24 cellular contexts compared by ENCODE assay signal in the genomic region with DNA sequence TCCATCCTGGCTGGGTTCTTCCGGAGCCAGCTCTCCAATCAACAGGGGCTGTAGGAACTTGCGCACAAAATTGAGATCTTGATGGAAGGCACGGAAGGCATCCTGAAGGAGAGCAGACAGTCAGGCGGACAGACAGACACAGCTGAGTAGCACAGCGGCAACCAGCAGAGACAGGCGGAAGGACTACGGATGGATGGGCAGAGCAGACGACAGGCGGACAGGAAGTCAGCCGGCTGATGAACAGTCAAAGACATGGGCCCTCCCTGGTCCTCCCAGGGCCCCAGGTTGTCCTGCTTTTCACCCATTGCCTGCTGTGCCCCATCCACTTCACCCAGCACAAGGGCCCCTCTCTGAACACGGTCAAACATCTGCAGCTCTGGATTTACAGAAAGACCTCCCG. TPM values are rescaled to one million over a fixed set of nuclear protein-coding genes. Genes with fewer than 3 reads are reported as not detected.
DNase-seq lines count a peak whose midpoint lies in the region; FAIRE-seq and TF ChIP-seq lines count a peak whose summit lies in the region.
"Had no signal": no experiment of that assay in that cellular context is flagged by ENCODE, and none has a peak within 500 bp of the region (broad histone marks: within the 10 kb centered on the region; RNA-seq: fewer than 3 reads in every experiment).

No MANE protein-coding gene starts in this region.

- H3K27me3 ChIP-seq in BLaER1 = no peaks in the 10 kb centered on the region
- no peaks in the 10 kb centered on the region for H3K27me3 ChIP-seq in Peyer's patch
- H3K27me3 ChIP-seq in mesendoderm (ENCODE audit: insufficient read depth, low read length, poor library complexity) = no peaks in the 10 kb centered on the region
- H3K27me3 ChIP-seq: body of pancreas, colonic mucosa, transverse colon had no signal

- H3K4me3 ChIP-seq in BLaER1 = peak overlapping the region; percentile 69
- peak overlapping the region in 2 of 4 donors; percentile 5 to 16 for H3K4me3 ChIP-seq in Peyer's patch
- H3K4me3 ChIP-seq in mesendoderm (ENCODE audit: low read length) = no peak overlapping the region
- H3K4me3 ChIP-seq: A549, body of pancreas, colonic mucosa, transverse colon had no signal

- H3K79me2 ChIP-seq in mesendoderm (ENCODE audit: control insufficient read depth, insufficient read depth, low read length) = no peaks in the 10 kb centered on the region

- no peak overlapping the region for H3K4me3 Mint-ChIP-seq in immature natural killer cell
- no peak overlapping the region for H3K4me3 Mint-ChIP-seq in activated CD4-positive, alpha-beta memory T cell treated with anti-CD3 and anti-CD28 coated beads, Interleukin-2, amount 10 ng/mL, durations not matched to agents 7 days and 5 days
- H3K4me3 Mint-ChIP-seq: mesothelial cell of epicardium, neural crest cell had no signal

- no peaks in the 10 kb centered on the region for H3K9me3 Mint-ChIP-seq in immature natural killer cell
- H3K9me3 Mint-ChIP-seq in activated CD4-positive, alpha-beta memory T cell treated with anti-CD3 and anti-CD28 coated beads, Interleukin-2, amount 10 ng/mL, durations not matched to agents 7 days and 5 days = no peaks in the 10 kb centered on the region
- H3K9me3 Mint-ChIP-seq: mesothelial cell of epicardium, neural crest cell had no signal

- H3K4me1 ChIP-seq in BLaER1 (peaks cover 65% of the 10 kb centered on the region), Peyer's patch (peaks cover 0 to 9% (median 4%) of the 10 kb centered on the region in 4 donors), mesendoderm (ENCODE audit: control insufficient read depth, low read depth, low read length) (peaks cover 6% of the 10 kb centered on the region)
- H3K4me1 ChIP-seq: body of pancreas, colonic mucosa, transverse colon had no signal

- no peak overlapping the region for H2BK120ac ChIP-seq in mesendoderm (ENCODE audit: low read depth, low read length)

- FAIRE-seq in GM19239 (lab: Jason Lieb, UNC) (peak; percentile 74), H54 (lab: Jason Lieb, UNC) (no peak)
- FAIRE-seq: A549 had no signal

- DNase-seq in GM19239 (ENCODE audit: insufficient read length, low spot score) = no peak
- DNase-seq in Peyer's patch = peak in 2 of 3 donors; percentile 56
- no peak for DNase-seq in mesendoderm
- no peak for DNase-seq in immature natural killer cell
- no peak for DNase-seq in NCI-H82 treated with DMSO at 0.1 percent for 48 hours (lab: John Stamatoyannopoulos, UW; ENCODE audit: unreplicated experiment)
- DNase-seq in H54 (ENCODE audit: insufficient read length, low spot score) = no peak
- DNase-seq in activated CD4-positive, alpha-beta memory T cell treated with anti-CD3 and anti-CD28 coated beads, Interleukin-2, amount 10 ng/mL, durations not matched to agents 7 days and 5 days = no peak
- DNase-seq: activated CD4-positive, alpha-beta T cell treated with anti-CD3 and anti-CD28 coated beads, Interleukin-2, amount 50 U/mL, for 48 hours; activated naive CD4-positive, alpha-beta T cell treated with anti-CD3 and anti-CD28 coated beads, Interleukin-2, amount 50 U/mL, for 16 hours; activated T-cell treated with anti-CD3 and anti-CD28 coated beads, Interleukin-2, amount 50 U/mL, for 1 hour; body of pancreas; colonic mucosa; DMS 273 treated with DMSO at 0.1 percent for 48 hours; foreskin fibroblast; GF-D8; NCI-H1436; NCI-H2227 treated with DMSO at 0.1 percent for 48 hours; T-helper 1 cell; transverse colon had no signal

- CTCF ChIA-PET in activated CD4-positive, alpha-beta memory T cell treated with anti-CD3 and anti-CD28 coated beads, Interleukin-2, amount 10 ng/mL, durations not matched to agents 7 days and 5 days (lab: Charles Lee) = no interaction called here

- H3K27ac ChIP-seq in BLaER1 (peak overlapping the region; percentile 86), Peyer's patch (peak overlapping the region in 1 of 4 donors; percentile 70), mesendoderm (ENCODE audit: low read depth, low read length) (no peak overlapping the region)
- H3K27ac ChIP-seq: body of pancreas, C4-2B, colonic mucosa, transverse colon had no signal

- TF ChIP-seq CTCF in Peyer's patch (IDR thresholded peaks at IDR 0.05) = no peak

- H3K9me3 ChIP-seq in BLaER1 (no peaks in the 10 kb centered on the region), Peyer's patch (no peaks in the 10 kb centered on the region)
- H3K9me3 ChIP-seq: A549, body of pancreas, colonic mucosa, transverse colon had no signal

- H3K4ac ChIP-seq in mesendoderm (ENCODE audit: low read depth, low read length) = no peak overlapping the region

- no peaks in the 10 kb centered on the region for H4K20me1 ChIP-seq in BLaER1

- no peaks in the 10 kb centered on the region for H3K36me3 Mint-ChIP-seq in immature natural killer cell
- H3K36me3 Mint-ChIP-seq in activated CD4-positive, alpha-beta memory T cell treated with anti-CD3 and anti-CD28 coated beads, Interleukin-2, amount 10 ng/mL, durations not matched to agents 7 days and 5 days (ENCODE audit: low read depth) = no peaks in the 10 kb centered on the region
- H3K36me3 Mint-ChIP-seq: mesothelial cell of epicardium had no signal

- H4K8ac ChIP-seq in mesendoderm (ENCODE audit: low read depth, low read length) = no peak overlapping the region

- H3K27ac Mint-ChIP-seq in immature natural killer cell = no peak overlapping the region
- H3K27ac Mint-ChIP-seq in activated CD4-positive, alpha-beta memory T cell treated with anti-CD3 and anti-CD28 coated beads, Interleukin-2, amount 10 ng/mL, durations not matched to agents 7 days and 5 days = no peak overlapping the region
- H3K27ac Mint-ChIP-seq: mesothelial cell of epicardium had no signal

- no peak overlapping the region for H4K5ac ChIP-seq in mesendoderm (ENCODE audit: low read length)

- H2AK5ac ChIP-seq in mesendoderm (ENCODE audit: low read length) = peak overlapping the region; percentile 86

- POLR2A ChIA-PET in activated CD4-positive, alpha-beta memory T cell treated with anti-CD3 and anti-CD28 coated beads, Interleukin-2, amount 10 ng/mL, durations not matched to agents 7 days and 5 days (lab: Charles Lee) = no interaction called here

- peak overlapping the region; percentile 35 for H2BK5ac ChIP-seq in mesendoderm (ENCODE audit: low read length)

- H3K4me2 ChIP-seq in BLaER1 (peak overlapping the region; percentile 97), mesendoderm (ENCODE audit: low read length) (no peak overlapping the region)
- H3K4me2 ChIP-seq: A549 had no signal

- H3K9ac ChIP-seq in BLaER1 (peak overlapping the region; percentile 79), mesendoderm (ENCODE audit: low read length) (peak overlapping the region; percentile 16)

- peaks cover 0 to 2% (median 0%) of the 10 kb centered on the region in 3 donors for H3K27me3 Mint-ChIP-seq in immature natural killer cell (ENCODE audit: low read depth in 3 of 3)
- no peaks in the 10 kb centered on the region for H3K27me3 Mint-ChIP-seq in activated CD4-positive, alpha-beta memory T cell treated with anti-CD3 and anti-CD28 coated beads, Interleukin-2, amount 10 ng/mL, durations not matched to agents 7 days and 5 days

- H3K4me1 Mint-ChIP-seq in immature natural killer cell = peaks cover 4 to 6% of the 10 kb centered on the region in 2 donors
- no peaks in the 10 kb centered on the region for H3K4me1 Mint-ChIP-seq in activated CD4-positive, alpha-beta memory T cell treated with anti-CD3 and anti-CD28 coated beads, Interleukin-2, amount 10 ng/mL, durations not matched to agents 7 days and 5 days
- H3K4me1 Mint-ChIP-seq: mesothelial cell of epicardium had no signal

- no peaks in the 10 kb centered on the region for H3K79me1 ChIP-seq in mesendoderm (ENCODE audit: low read length)

- TF ChIP-seq POLR2A in Peyer's patch (IDR thresholded peaks at IDR 0.05) (no peak), H54 (IDR thresholded peaks at IDR 0.05; ENCODE audit: low read depth, low read length) (no peak)

- peaks cover 30% of the 10 kb centered on the region for H3K36me3 ChIP-seq in BLaER1
- H3K36me3 ChIP-seq in Peyer's patch = no peaks in the 10 kb centered on the region
- no peaks in the 10 kb centered on the region for H3K36me3 ChIP-seq in mesendoderm (ENCODE audit: control insufficient read depth, insufficient read depth, low read length)
- H3K36me3 ChIP-seq: colonic mucosa, transverse colon had no signal

- no peak overlapping the region for H2BK15ac ChIP-seq in mesendoderm (replicated peaks; ENCODE audit: low read depth)

- WGBS in mesendoderm (ENCODE audit: extremely low coverage, insufficient coverage, low lambda C conversion rate) = no CpG with 5 or more reads among the region's 12 CpGs

- H3K18ac ChIP-seq in mesendoderm (ENCODE audit: low read length) = no peak overlapping the region

- H3K56ac ChIP-seq in mesendoderm (ENCODE audit: low read length) = peak overlapping the region; percentile 75

- no peak overlapping the region for H3K23ac ChIP-seq in mesendoderm (ENCODE audit: low read length)

RNA-seq across cellular contexts. Expression of gene FADS3, which starts 11.3 kb away (rescaled TPM):
- total RNA-seq in Peyer's patch = 10 to 100 TPM in 3 of 4 donors, 1 to 10 TPM in 1; 9.5 to 76.7 (median 18.4) TPM
- polyA plus RNA-seq in mesendoderm (2013, experiment 1 of 2) = 14.4 TPM
- 13.9 TPM for polyA plus RNA-seq in mesendoderm (2013, experiment 2 of 2)
- polyA plus RNA-seq in immature natural killer cell = 1 to 10 TPM; 3.2 to 6.2 (median 3.9) TPM
- total RNA-seq in activated CD4-positive, alpha-beta memory T cell treated with anti-CD3 and anti-CD28 coated beads, Interleukin-2, amount 10 ng/mL, durations not matched to agents 7 days and 5 days = 1 to 10 TPM; 5.2 to 5.4 TPM

RNA-seq across cellular contexts. Expression of gene RAB3IL1, which starts 37.3 kb away (rescaled TPM):
- 10 to 100 TPM in 1 of 4 donors, 1 to 10 TPM in 3; 1.1 to 28.1 (median 5.7) TPM for total RNA-seq in Peyer's patch
- polyA plus RNA-seq in mesendoderm (2013, experiment 1 of 2) = 1.4 TPM
- polyA plus RNA-seq in mesendoderm (2013, experiment 2 of 2) = 2.3 TPM
- not detected for polyA plus RNA-seq in immature natural killer cell
- total RNA-seq in activated CD4-positive, alpha-beta memory T cell treated with anti-CD3 and anti-CD28 coated beads, Interleukin-2, amount 10 ng/mL, durations not matched to agents 7 days and 5 days = not detected

RNA-seq across cellular contexts. Expression of gene FADS2, which starts 52.0 kb away (rescaled TPM):
- total RNA-seq in Peyer's patch = 10 to 100 TPM in 2 of 4 donors, 1 to 10 TPM in 2; 1.6 to 30.7 (median 12.0) TPM
- 493 TPM for polyA plus RNA-seq in mesendoderm (2013, experiment 1 of 2)
- 506 TPM for polyA plus RNA-seq in mesendoderm (2013, experiment 2 of 2)
- 10 to 100 TPM; 21.9 to 28.7 (median 22.0) TPM for polyA plus RNA-seq in immature natural killer cell
- 100 to 1,000 TPM; 251 to 253 TPM for total RNA-seq in activated CD4-positive, alpha-beta memory T cell treated with anti-CD3 and anti-CD28 coated beads, Interleukin-2, amount 10 ng/mL, durations not matched to agents 7 days and 5 days

Comparison
In these comparisons a context has a peak if more than half of its experiments do, and no peak if none do; other contexts are left out.
1. DNase-seq: peak in Peyer's patch (2 of 3); none in GM19239 (single experiment), mesendoderm (single experiment), immature natural killer cell (0 of 3), NCI-H82 treated with DMSO at 0.1 percent for 48 hours (single experiment), H54 (single experiment) and activated CD4-positive, alpha-beta memory T cell treated with anti-CD3 and anti-CD28 coated beads, Interleukin-2, amount 10 ng/mL, durations not matched to agents 7 days and 5 days (single experiment).
2. RNA of gene FADS2, which starts 52.0 kb away (total RNA-seq): 251 to 253 TPM in activated CD4-positive, alpha-beta memory T cell treated with anti-CD3 and anti-CD28 coated beads, Interleukin-2, amount 10 ng/mL, durations not matched to agents 7 days and 5 days; 1.6 to 30.7 TPM in Peyer's patch; every median in the first group is over 4 times any median in the second.